In genomic region chr2:180516204-180516603, GRCh38 we compare ENCODE assay signal across 18 cellular contexts.
DNase-seq lines count a peak whose midpoint lies in the region; ATAC-seq and TF ChIP-seq lines count a peak whose summit lies in the region.
"Had no signal": no experiment of that assay in that cellular context is flagged by ENCODE, and none has a peak within 500 bp of the region (broad histone marks: within the 10 kb centered on the region; RNA-seq: fewer than 3 reads in every experiment).

No MANE protein-coding gene starts in this region.

- no peaks in the 10 kb centered on the region for H3K79me2 ChIP-seq in fibroblast of lung (ENCODE audit: control insufficient read depth, insufficient read depth, low read length)

- no peak for DNase-seq in fibroblast of lung (ENCODE audit: low read depth in 2 of 2)
- no peak for DNase-seq in Kasumi-1 (lab: John Stamatoyannopoulos, UW)
- DNase-seq in glomerular visceral epithelial cell (ENCODE audit: extremely low spot score) = no peak
- no peak for DNase-seq in ecto neural progenitor cell (ENCODE audit: low spot score)
- DNase-seq: activated CD8-positive, alpha-beta memory T cell treated with anti-CD3 and anti-CD28 coated beads, Interleukin-2, amount 10 ng/mL, durations not matched to agents 7 days and 5 days; activated naive CD4-positive, alpha-beta T cell treated with anti-CD3 and anti-CD28 coated beads, Interleukin-2, amount 10 ng/mL, durations not matched to agents 7 days and 5 days; KBM-7; natural killer cell; NCI-H146; NCI-H510A; SW 1271 had no signal

- no peak for TF ChIP-seq CTCF in fibroblast of lung (conservative IDR thresholded peaks at IDR 0.05 in 1 of 2, IDR thresholded peaks at IDR 0.05 in 1 of 2; ENCODE audit: low read depth in 1 of 2, low read length in 2 of 2)

- ATAC-seq in GM18870 (IDR thresholded peaks at IDR 0.05; ENCODE audit: unreplicated experiment) (peak; percentile 81), GM21723 (IDR thresholded peaks at IDR 0.05; ENCODE audit: unreplicated experiment) (peak; percentile 73), HG03354 (IDR thresholded peaks at IDR 0.05; ENCODE audit: poor library complexity, severe bottlenecking, unreplicated experiment) (peak; percentile 58), GM21737 (IDR thresholded peaks at IDR 0.05; ENCODE audit: unreplicated experiment) (no peak)
- ATAC-seq: activated CD8-positive, alpha-beta memory T cell treated with anti-CD3 and anti-CD28 coated beads, Interleukin-2, amount 10 ng/mL, durations not matched to agents 7 days and 5 days; HCT116; natural killer cell; WTC11 had no signal

- no peaks in the 10 kb centered on the region for H3K27me3 ChIP-seq in fibroblast of lung (ENCODE audit: control insufficient read depth, insufficient read depth, low read length)

- no peak overlapping the region for H3K4me2 ChIP-seq in fibroblast of lung (ENCODE audit: extremely low read depth, insufficient read depth, low read length)

- H3K27ac ChIP-seq in fibroblast of lung (ENCODE audit: insufficient read depth, low read length) = no peak overlapping the region
- H3K27ac ChIP-seq: thoracic aorta had no signal

- peaks cover 5% of the 10 kb centered on the region for H3K4me1 ChIP-seq in fibroblast of lung (ENCODE audit: control insufficient read depth, extremely low read depth, insufficient read depth, low read length)

- H4K20me1 ChIP-seq in fibroblast of lung (ENCODE audit: control insufficient read depth, extremely low read depth, insufficient read depth, low read length) = no peaks in the 10 kb centered on the region

- H3K9me3 ChIP-seq in fibroblast of lung (ENCODE audit: control insufficient read depth, insufficient read depth, low read depth, low read length) = no peaks in the 10 kb centered on the region
- H3K9me3 ChIP-seq: thoracic aorta had no signal

- no peaks in the 10 kb centered on the region for H3K36me3 ChIP-seq in fibroblast of lung (ENCODE audit: control insufficient read depth, insufficient read depth, low read length)
- H3K36me3 ChIP-seq: thoracic aorta had no signal

- H3K4me3 ChIP-seq in fibroblast of lung (replicated peaks in 1 of 4; ENCODE audit: control extremely low read depth in 1 of 4, insufficient read depth in 1 of 4, low read depth in 3 of 4, low read length in 4 of 4) = no peak overlapping the region
- H3K4me3 ChIP-seq: thoracic aorta had no signal

- H3K9ac ChIP-seq in fibroblast of lung (ENCODE audit: insufficient read depth, low read length) = no peak overlapping the region

- peak overlapping the region; percentile 37 for H2AFZ ChIP-seq in fibroblast of lung (ENCODE audit: low read length)
